Comparison of ENCODE assay signal across 13 cellular contexts in genomic region chr11:128462802-128463385, GRCh38.
DNase-seq lines count a peak whose midpoint lies in the region; ATAC-seq and TF ChIP-seq lines count a peak whose summit lies in the region.
"Had no signal": no experiment of that assay in that cellular context is flagged by ENCODE, and none has a peak within 500 bp of the region (broad histone marks: within the 10 kb centered on the region; RNA-seq: fewer than 3 reads in every experiment).

No MANE protein-coding gene starts in this region.

- POLR2A ChIA-PET in PC-3 (lab: Charles Lee; ENCODE audit: unreplicated experiment): no interaction called here

- TF ChIP-seq CTCF in left ventricle myocardium inferior (IDR thresholded peaks at IDR 0.05; ENCODE audit: borderline replicate concordance): no peak
- no peak for TF ChIP-seq CTCF in nephron (IDR thresholded peaks at IDR 0.05; ENCODE audit: unreplicated experiment in 3 of 3)
- no peak for TF ChIP-seq CTCF in uterus (IDR thresholded peaks at IDR 0.05)
- TF ChIP-seq CTCF in PC-3 (conservative IDR thresholded peaks at IDR 0.05; ENCODE audit: low read depth, low read length): no peak

- no peak for TF ChIP-seq POLR2A in uterus (IDR thresholded peaks at IDR 0.05)

- H3K27ac Mint-ChIP-seq in central memory CD8-positive, alpha-beta T cell (ENCODE audit: low read depth): peak overlapping the region; percentile 96
- peak overlapping the region; percentile 74 to 92 (median 74) for H3K27ac Mint-ChIP-seq in nephron

- no peak overlapping the region for H3K4me3 ChIP-seq in left ventricle myocardium inferior
- no peak overlapping the region for H3K4me3 ChIP-seq in uterus
- no peak overlapping the region for H3K4me3 ChIP-seq in PC-3 (ENCODE audit: low read length)
- H3K4me3 ChIP-seq: BLaER1 treated with 17β-estradiol and CSF1 and Interleukin-3, amounts not matched to agents 10 nM and 100 nM had no signal

- ATAC-seq in Right ventricle myocardium superior (ENCODE audit: poor library complexity): no peak
- no peak for ATAC-seq in central memory CD8-positive, alpha-beta T cell (replicated peaks; ENCODE audit: extremely low read depth, poor library complexity, severe bottlenecking)
- no peak for ATAC-seq in PC-3
- no peak for ATAC-seq in HG03039 (IDR thresholded peaks at IDR 0.05; ENCODE audit: unreplicated experiment)
- ATAC-seq: Panc1 had no signal

- H3K4me1 ChIP-seq in left ventricle myocardium inferior: peaks cover 80% of the 10 kb centered on the region
- H3K4me1 ChIP-seq in uterus: peaks cover 0 to 5% of the 10 kb centered on the region in 2 donors
- H3K4me1 ChIP-seq in PC-3 (ENCODE audit: insufficient read depth, low read length): peaks cover 19% of the 10 kb centered on the region

- H3K79me2 ChIP-seq in PC-3 (ENCODE audit: low read length): peaks cover 45% of the 10 kb centered on the region

- H3K9ac ChIP-seq in PC-3 (ENCODE audit: low read length): no peak overlapping the region
- H3K9ac ChIP-seq: BLaER1 treated with 17β-estradiol and CSF1 and Interleukin-3, amounts not matched to agents 10 nM and 100 nM had no signal

- H3K36me3 ChIP-seq in left ventricle myocardium inferior (peaks cover 51% of the 10 kb centered on the region), uterus (no peaks in the 10 kb centered on the region), PC-3 (ENCODE audit: low read depth, low read length) (peaks cover 87% of the 10 kb centered on the region)

- H3K27ac ChIP-seq in left ventricle myocardium inferior (replicated peaks) (peak overlapping the region; percentile 80), uterus (peak overlapping the region; percentile 52 to 71), PC-3 (ENCODE audit: low read length) (no peak overlapping the region)
- H3K27ac ChIP-seq: BLaER1 treated with 17β-estradiol and CSF1 and Interleukin-3, amounts not matched to agents 10 nM and 100 nM had no signal

- no peaks in the 10 kb centered on the region for H3K9me3 Mint-ChIP-seq in central memory CD8-positive, alpha-beta T cell
- no peaks in the 10 kb centered on the region for H3K9me3 Mint-ChIP-seq in nephron
- H3K9me3 Mint-ChIP-seq: neural crest cell had no signal

- H3K27me3 ChIP-seq in left ventricle myocardium inferior (ENCODE audit: low read depth) (no peaks in the 10 kb centered on the region), uterus (no peaks in the 10 kb centered on the region), PC-3 (ENCODE audit: low read length) (no peaks in the 10 kb centered on the region)
- H3K27me3 ChIP-seq: BLaER1 treated with 17β-estradiol and CSF1 and Interleukin-3, amounts not matched to agents 10 nM and 100 nM had no signal

- no peak overlapping the region for H2AFZ ChIP-seq in PC-3 (ENCODE audit: low read length)

- no peak overlapping the region for H3K4me2 ChIP-seq in PC-3 (ENCODE audit: low read length)
- H3K4me2 ChIP-seq: BLaER1 treated with 17β-estradiol and CSF1 and Interleukin-3, amounts not matched to agents 10 nM and 100 nM had no signal

- H3K27me3 Mint-ChIP-seq in central memory CD8-positive, alpha-beta T cell: no peaks in the 10 kb centered on the region
- peaks cover 4% of the 10 kb centered on the region for H3K27me3 Mint-ChIP-seq in nephron (ENCODE audit: low read depth)

- H3K4me3 Mint-ChIP-seq in central memory CD8-positive, alpha-beta T cell: peak overlapping the region; percentile 79
- H3K4me3 Mint-ChIP-seq in nephron: no peak overlapping the region
- H3K4me3 Mint-ChIP-seq: neural crest cell had no signal

- H3K9me2 ChIP-seq in PC-3 (replicated peaks; ENCODE audit: low read length): no peaks in the 10 kb centered on the region

- H3K9me3 ChIP-seq in left ventricle myocardium inferior (replicated peaks): no peaks in the 10 kb centered on the region
- H3K9me3 ChIP-seq in uterus: no peaks in the 10 kb centered on the region
- no peaks in the 10 kb centered on the region for H3K9me3 ChIP-seq in PC-3 (ENCODE audit: low read length)
- H3K9me3 ChIP-seq: BLaER1 treated with 17β-estradiol and CSF1 and Interleukin-3, amounts not matched to agents 10 nM and 100 nM had no signal

- BruUV-seq in PC-3 (replicated peaks; lab: Mats Ljungman, UMichigan): no TSS peak

- DNase-seq in left ventricle myocardium inferior (no peak), Right ventricle myocardium superior (no peak), uterus (no peak), PC-3 (no peak), ecto neural progenitor cell (ENCODE audit: low spot score) (no peak)
- DNase-seq in central memory CD8-positive, alpha-beta T cell (ENCODE audit: low spot score in 2 of 2): no peak
- DNase-seq: activated CD4-positive, alpha-beta T cell treated with anti-CD3 and anti-CD28 coated beads, Interleukin-2, amount 50 U/mL, for 1 hour; cerebellar nuclear complex had no signal

- intact Hi-C loops in left ventricle myocardium inferior (cut with micrococcal nuclease): no loop called here
- intact Hi-C loops in Right ventricle myocardium superior (cut with DNase I): loop anchor here (10.0 kb wide), 1 partner anchor 168 kb away; no protein-coding TSS in a partner anchor
- intact Hi-C loops in uterus (cut with DNase I; ENCODE audit: low total_unique reads): no loop called here
- intact Hi-C loops in PC-3 (cut with micrococcal nuclease): no loop called here

- CTCF ChIA-PET in PC-3 (lab: Charles Lee): no interaction called here

- peaks cover 96% of the 10 kb centered on the region for H3K36me3 Mint-ChIP-seq in central memory CD8-positive, alpha-beta T cell (ENCODE audit: insufficient read depth)
- peaks cover 89% of the 10 kb centered on the region for H3K36me3 Mint-ChIP-seq in nephron (ENCODE audit: low read depth)

- no peaks in the 10 kb centered on the region for H4K20me1 ChIP-seq in PC-3 (ENCODE audit: low read length)

- peaks cover 86% of the 10 kb centered on the region for H3K4me1 Mint-ChIP-seq in central memory CD8-positive, alpha-beta T cell
- peaks cover 36% of the 10 kb centered on the region for H3K4me1 Mint-ChIP-seq in nephron

- H3F3A ChIP-seq in PC-3 (ENCODE audit: low read length, unreplicated experiment): no peaks in the 10 kb centered on the region
